Comparison of ENCODE assay signal across 8 cellular contexts in the genomic region with DNA sequence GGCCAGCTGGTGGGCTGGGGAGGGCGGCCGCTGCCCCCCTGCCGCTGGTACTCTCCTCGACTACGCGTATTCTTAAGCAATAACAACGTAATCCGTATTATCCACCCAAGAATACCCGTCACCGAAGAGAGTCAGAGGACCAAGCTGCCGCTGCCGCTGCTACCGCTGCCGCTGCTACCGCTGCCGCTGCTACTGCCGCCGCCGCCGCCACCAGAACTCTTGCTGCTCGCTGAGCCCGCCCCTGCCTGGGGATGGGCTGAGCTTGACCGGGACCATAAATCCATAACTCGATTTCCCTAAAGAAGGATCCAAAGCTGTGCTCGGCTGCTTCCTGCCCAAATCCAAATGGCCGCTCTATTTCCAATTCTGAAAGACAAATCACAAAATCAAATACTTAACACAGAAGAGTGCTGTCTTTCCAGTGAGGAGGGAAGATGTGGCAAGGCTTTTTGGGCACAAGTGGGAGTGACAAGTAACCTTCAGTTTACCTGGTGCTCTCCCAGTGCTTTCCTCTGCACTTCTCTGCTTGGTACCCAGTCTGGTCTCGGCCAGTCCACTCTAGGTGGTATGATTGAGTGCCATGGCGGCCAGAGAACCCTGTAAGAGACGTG.
DNase-seq lines count a peak whose midpoint lies in the region; ATAC-seq, FAIRE-seq and TF ChIP-seq lines count a peak whose summit lies in the region.

No MANE protein-coding gene starts in this region.

- H3K79me2 ChIP-seq in DND-41 (ENCODE audit: insufficient read depth, low read length), result no peaks in the 10 kb centered on the region

- H2AFZ ChIP-seq in DND-41 (ENCODE audit: low read depth, low read length), result no peak overlapping the region

- H3K36me3 ChIP-seq in DND-41 (ENCODE audit: insufficient read depth, low read length), result no peaks in the 10 kb centered on the region
- H3K36me3 ChIP-seq in bronchial epithelial cell (ENCODE audit: control insufficient read depth, insufficient read depth, low read length), result no peaks in the 10 kb centered on the region
- no peaks in the 10 kb centered on the region for H3K36me3 ChIP-seq in right lobe of liver
- no peaks in the 10 kb centered on the region for H3K36me3 ChIP-seq in upper lobe of left lung

- no peak for FAIRE-seq in bronchial epithelial cell (lab: Jason Lieb, UNC)

- H3K27ac ChIP-seq in DND-41 (ENCODE audit: low read length) (no peak overlapping the region), right lobe of liver (no peak overlapping the region), upper lobe of left lung (no peak overlapping the region)

- H3K4me2 ChIP-seq in DND-41 (ENCODE audit: insufficient read depth, low read length), result peak overlapping the region; percentile 70

- peak overlapping the region; percentile 27 to 62; a peak in 3 of 4 replicates for H3K4me3 ChIP-seq in DND-41 (ENCODE audit: low read depth in 1 of 2, low read length in 2 of 2)
- peak overlapping the region; percentile 52 for H3K4me3 ChIP-seq in bronchial epithelial cell (ENCODE audit: low read depth, low read length)
- H3K4me3 ChIP-seq in right lobe of liver, result peak overlapping the region; percentile 43 to 58 (median 49)
- H3K4me3 ChIP-seq in upper lobe of left lung, result peak overlapping the region in 3 of 4 donors; percentile 34 to 55 (median 45)

- H3K27me3 ChIP-seq in DND-41 (ENCODE audit: insufficient read depth, low read length, poor library complexity) (peaks cover 6% of the 10 kb centered on the region), bronchial epithelial cell (ENCODE audit: control insufficient read depth, insufficient read depth, low read length) (peaks cover 31% of the 10 kb centered on the region), right lobe of liver (peaks cover 0 to 6% of the 10 kb centered on the region in 2 donors), upper lobe of left lung (peaks cover 0 to 46% (median 16%) of the 10 kb centered on the region in 4 donors)

- TF ChIP-seq EP300 in upper lobe of left lung (IDR thresholded peaks at IDR 0.05), result no peak

- H3K4me1 ChIP-seq in DND-41 (ENCODE audit: insufficient read depth, low read length), result peaks cover 22% of the 10 kb centered on the region
- peaks cover 0 to 6% (median 3%) of the 10 kb centered on the region in 4 donors for H3K4me1 ChIP-seq in right lobe of liver
- H3K4me1 ChIP-seq in upper lobe of left lung, result peaks cover 20 to 35% (median 24%) of the 10 kb centered on the region in 4 donors

- intact Hi-C loops in right lobe of liver (cut with DNase I), result no loop called here

- DNase-seq in DND-41, result peak; percentile 31
- peak; percentile 62 for DNase-seq in NCI-H510A (lab: John Stamatoyannopoulos, UW)
- DNase-seq in bronchial epithelial cell (ENCODE audit: low read depth), result no peak
- peak in 2 of 3 donors; percentile 40 to 55 for DNase-seq in right lobe of liver
- DNase-seq in upper lobe of left lung, result peak in 1 of 2 donors; percentile 72
- DNase-seq in HT-29 (ENCODE audit: low spot score), result no peak

- H3K9me3 ChIP-seq in DND-41 (ENCODE audit: insufficient read depth, low read length, severe bottlenecking) (no peaks in the 10 kb centered on the region), right lobe of liver (no peaks in the 10 kb centered on the region), upper lobe of left lung (no peaks in the 10 kb centered on the region)

- TF ChIP-seq POLR2A in right lobe of liver (IDR thresholded peaks at IDR 0.05) (no peak), upper lobe of left lung (IDR thresholded peaks at IDR 0.05) (no peak)

- 14% methylated on average over 9 of the region's 29 CpGs for WGBS in right lobe of liver (ENCODE audit: insufficient coverage, low coverage, low lambda C conversion rate, missing lambda C conversion rate)
- WGBS in upper lobe of left lung, 2 donors, result 9 to 11% methylated on average over 20 to 29 of the region's 29 CpGs

- H3K9ac ChIP-seq in DND-41 (ENCODE audit: low read depth, low read length), result peak overlapping the region; percentile 41; the same call in 1 of the 2 replicates

- TF ChIP-seq CTCF in DND-41 (IDR thresholded peaks at IDR 0.05; ENCODE audit: borderline replicate concordance, extremely low read depth, low read length, poor library complexity, severe bottlenecking) (no peak), bronchial epithelial cell (IDR thresholded peaks at IDR 0.05; ENCODE audit: insufficient read depth, low read length, severe bottlenecking) (no peak), right lobe of liver (IDR thresholded peaks at IDR 0.05) (no peak), upper lobe of left lung (IDR thresholded peaks at IDR 0.05) (no peak)

- no peaks in the 10 kb centered on the region for H4K20me1 ChIP-seq in DND-41 (ENCODE audit: insufficient read depth, low read length)

- ATAC-seq in DND-41 (ENCODE audit: insufficient read depth, low read depth), result peak; percentile 53
- ATAC-seq in right lobe of liver, result peak; percentile 43 to 61 (median 57)
- ATAC-seq in upper lobe of left lung (ENCODE audit: low FRiP score in 2 of 2), result peak in 1 of 2 donors; percentile 17
- no peak for ATAC-seq in GM19351 (IDR thresholded peaks at IDR 0.05; ENCODE audit: unreplicated experiment)
- ATAC-seq in GM19463 (IDR thresholded peaks at IDR 0.05; ENCODE audit: unreplicated experiment), result no peak

Comparison
In these comparisons a context has a peak if more than half of its experiments do, and no peak if none do; other contexts are left out.
1. ATAC-seq: peak in DND-41 (single experiment) and right lobe of liver (4 of 4); none in GM19351 (single experiment) and GM19463 (single experiment).
2. DNase-seq: peak in DND-41 (single experiment), NCI-H510A (single experiment) and right lobe of liver (2 of 3); none in bronchial epithelial cell (single experiment) and HT-29 (single experiment).
3. Peak in every context shown above with its lines, with median percentiles within 50 percentile points of each other: H3K4me3 ChIP-seq.